Comparison of ENCODE assay signal across 8 cellular contexts in genomic region chr11:61509058-61510029, GRCh38. TPM values are rescaled to one million over a fixed set of nuclear protein-coding genes. Genes with fewer than 3 reads are reported as not detected.
DNase-seq lines count a peak whose midpoint lies in the region; ATAC-seq and TF ChIP-seq lines count a peak whose summit lies in the region.

No MANE protein-coding gene starts in this region.

- no peaks in the 10 kb centered on the region for H3K4me1 ChIP-seq in HAP-1

- no peak overlapping the region for H3K27ac Mint-ChIP-seq in activated B cell treated with CpG ODN at 0.5 μM for 24 hours

- H3K4me3 Mint-ChIP-seq in activated B cell treated with CpG ODN at 0.5 μM for 24 hours = peak overlapping the region; percentile 41

- no peaks in the 10 kb centered on the region for H3K36me3 Mint-ChIP-seq in activated B cell treated with CpG ODN at 0.5 μM for 24 hours (ENCODE audit: low read depth)

- H3K36me3 ChIP-seq in HAP-1 (replicated peaks) = no peaks in the 10 kb centered on the region

- peak overlapping the region; percentile 73 for H3K27ac ChIP-seq in layer of hippocampus (ENCODE audit: low read depth, low read length)

- intact Hi-C loops in activated B cell treated with CpG ODN at 0.5 μM for 24 hours (cut with micrococcal nuclease) = no loop called here

- no peaks in the 10 kb centered on the region for H3K9me3 Mint-ChIP-seq in activated B cell treated with CpG ODN at 0.5 μM for 24 hours

- peaks cover 98% of the 10 kb centered on the region for H3K27me3 ChIP-seq in HAP-1 (ENCODE audit: low read depth)
- peaks cover 25% of the 10 kb centered on the region for H3K27me3 ChIP-seq in layer of hippocampus (ENCODE audit: control insufficient read depth, insufficient read depth, low read length)

- peak; percentile 88 for ATAC-seq in activated B cell treated with CpG ODN at 0.5 μM for 24 hours (ENCODE audit: low read depth)
- ATAC-seq in GM18858 (IDR thresholded peaks at IDR 0.05; ENCODE audit: unreplicated experiment) = no peak

- no peaks in the 10 kb centered on the region for H3K9me3 ChIP-seq in HAP-1

- CTCF ChIA-PET in activated B cell treated with CpG ODN at 0.5 μM for 24 hours (lab: Charles Lee) = no interaction called here

- no peak overlapping the region for H3K4me3 ChIP-seq in HAP-1

- peaks cover 47% of the 10 kb centered on the region for H3K27me3 Mint-ChIP-seq in activated B cell treated with CpG ODN at 0.5 μM for 24 hours

- TF ChIP-seq CTCF in activated B cell treated with CpG ODN at 0.5 μM for 24 hours (IDR thresholded peaks at IDR 0.05) = no peak

- POLR2A ChIA-PET in activated B cell treated with CpG ODN at 0.5 μM for 24 hours (lab: Charles Lee) = no interaction called here

- in situ Hi-C loops in HAP-1 (cut with MboI; ENCODE audit: low sequenced_read_pairs) = no loop called here

- peaks cover 10% of the 10 kb centered on the region for H3K4me1 Mint-ChIP-seq in activated B cell treated with CpG ODN at 0.5 μM for 24 hours

- DNase-seq in DMS53 (lab: John Stamatoyannopoulos, UW) = peak; percentile 97
- DNase-seq in HAP-1 (ENCODE audit: low spot score in 2 of 2) = peak; percentile 65 to 71
- peak; percentile 89 for DNase-seq in NCI-H146 (lab: John Stamatoyannopoulos, UW)
- DNase-seq in activated B cell treated with CpG ODN at 0.5 μM for 24 hours = peak; percentile 46
- DNase-seq in cerebellum (ENCODE audit: low spot score) = peak; percentile 55
- peak; percentile 23 to 67 (median 47) for DNase-seq in stimulated activated CD4-positive, alpha-beta T cell treated with anti-CD3 and anti-CD28 coated beads, Interleukin-1b, Interleukin-23, amount 100 ng/mL, for 24 hours (ENCODE audit: low read depth in 4 of 4, low spot score in 1 of 4)

RNA-seq across cellular contexts. Expression of gene LRRC10B, which starts 0.8 kb away (rescaled TPM):
- total RNA-seq in activated B cell treated with CpG ODN at 0.5 μM for 24 hours (not detected in 2 replicates), cerebellum (5.0 TPM)

Comparison
In these comparisons a context has a peak if more than half of its experiments do, and no peak if none do; other contexts are left out.
1. DNase-seq: peak in every context shown above with its lines; median percentile 97 in DMS53; 89 in NCI-H146; 68 in HAP-1; 55 in cerebellum; 47 in stimulated activated CD4-positive, alpha-beta T cell treated with anti-CD3 and anti-CD28 coated beads, Interleukin-1b, Interleukin-23, amount 100 ng/mL, for 24 hours; 46 in activated B cell treated with CpG ODN at 0.5 μM for 24 hours.